ENCODE assay signal across 12 cellular contexts in genomic region chr9:106421772-106422171, GRCh38.
DNase-seq lines count a peak whose midpoint lies in the region; ATAC-seq and TF ChIP-seq lines count a peak whose summit lies in the region.
"Had no signal": no experiment of that assay in that cellular context is flagged by ENCODE, and none has a peak within 500 bp of the region (broad histone marks: within the 10 kb centered on the region; RNA-seq: fewer than 3 reads in every experiment).

No MANE protein-coding gene starts in this region.

- no peak overlapping the region for H3K4me3 ChIP-seq in ovary

- no peak for TF ChIP-seq EP300 in ovary (IDR thresholded peaks at IDR 0.05)

- no peaks in the 10 kb centered on the region for H3K36me3 Mint-ChIP-seq in natural killer cell treated with Interleukin-12 subunit alpha and Interleukin-12 subunit beta and Interleukin-15 and Interleukin-18, amount 100 ng/mL, for 72 hours

- no peaks in the 10 kb centered on the region for H3K36me3 ChIP-seq in ovary

- H3K27me3 Mint-ChIP-seq in natural killer cell treated with Interleukin-12 subunit alpha and Interleukin-12 subunit beta and Interleukin-15 and Interleukin-18, amount 100 ng/mL, for 72 hours, result no peaks in the 10 kb centered on the region
- H3K27me3 Mint-ChIP-seq: activated CD4-positive, alpha-beta T cell treated with anti-CD3 and anti-CD28 coated beads, Interleukin-2, amount 10 ng/mL, durations not matched to agents 7 days and 5 days had no signal

- peak overlapping the region; percentile 71 to 87 for H3K27ac Mint-ChIP-seq in natural killer cell treated with Interleukin-12 subunit alpha and Interleukin-12 subunit beta and Interleukin-15 and Interleukin-18, amount 100 ng/mL, for 72 hours
- H3K27ac Mint-ChIP-seq: activated CD4-positive, alpha-beta T cell treated with anti-CD3 and anti-CD28 coated beads, Interleukin-2, amount 10 ng/mL, durations not matched to agents 7 days and 5 days had no signal

- WGBS in ovary, 3 donors, result 90 to 92% (median 92%) methylated on average over 3 of the region's 3 CpGs

- no peak for TF ChIP-seq POLR2A in ovary (IDR thresholded peaks at IDR 0.05)

- POLR2A ChIA-PET in RWPE1 (lab: Yijun Ruan, JAX; ENCODE audit: low non-redundant PET), result no interaction called here

- H3K9me3 ChIP-seq in ovary, result no peaks in the 10 kb centered on the region

- peak overlapping the region; percentile 72 for H3K4me3 Mint-ChIP-seq in natural killer cell treated with Interleukin-12 subunit alpha and Interleukin-12 subunit beta and Interleukin-15 and Interleukin-18, amount 100 ng/mL, for 72 hours
- H3K4me3 Mint-ChIP-seq: activated CD4-positive, alpha-beta T cell treated with anti-CD3 and anti-CD28 coated beads, Interleukin-2, amount 10 ng/mL, durations not matched to agents 7 days and 5 days had no signal

- H3K4me1 Mint-ChIP-seq in natural killer cell treated with Interleukin-12 subunit alpha and Interleukin-12 subunit beta and Interleukin-15 and Interleukin-18, amount 100 ng/mL, for 72 hours (ENCODE audit: low read depth in 2 of 2), result peaks cover 44 to 47% of the 10 kb centered on the region in 2 donors

- peak; percentile 73 for ATAC-seq in GM18870 (IDR thresholded peaks at IDR 0.05; ENCODE audit: unreplicated experiment)
- ATAC-seq in HG02623 (IDR thresholded peaks at IDR 0.05; ENCODE audit: unreplicated experiment), result peak; percentile 49
- peak; percentile 55 for ATAC-seq in HG03565 (IDR thresholded peaks at IDR 0.05; ENCODE audit: unreplicated experiment)
- peak; percentile 76 to 80 for ATAC-seq in natural killer cell treated with Interleukin-12 subunit alpha and Interleukin-12 subunit beta and Interleukin-15 and Interleukin-18, amount 100 ng/mL, for 72 hours
- ATAC-seq in GM21526 (IDR thresholded peaks at IDR 0.05; ENCODE audit: low FRiP score, unreplicated experiment), result no peak

- DNase-seq in natural killer cell treated with Interleukin-12 subunit alpha and Interleukin-12 subunit beta and Interleukin-15 and Interleukin-18, amount 100 ng/mL, for 72 hours (ENCODE audit: low spot score), result peak; percentile 70
- DNase-seq in ovary (no peak), RWPE1 (ENCODE audit: low spot score) (no peak), EL (no peak)
- DNase-seq: activated CD4-positive, alpha-beta T cell treated with anti-CD3 and anti-CD28 coated beads, Interleukin-2, amount 10 ng/mL, durations not matched to agents 7 days and 5 days; IMR-90; NCI-H2171; stimulated activated CD4-positive, alpha-beta T cell treated with anti-CD3 and anti-CD28 coated beads, Interleukin-12 subunit alpha, Interleukin-12 subunit beta, amount 100 ng/mL, for 4 hours had no signal

- H3K27me3 ChIP-seq in ovary, result no peaks in the 10 kb centered on the region

- H3K27ac ChIP-seq in ovary (no peak overlapping the region), RWPE1 (no peak overlapping the region)

- H3K9me3 Mint-ChIP-seq in natural killer cell treated with Interleukin-12 subunit alpha and Interleukin-12 subunit beta and Interleukin-15 and Interleukin-18, amount 100 ng/mL, for 72 hours, result peaks cover 3% of the 10 kb centered on the region

- intact Hi-C loops in ovary (cut with DNase I), result no loop called here

- no peaks in the 10 kb centered on the region for H3K4me1 ChIP-seq in ovary (ENCODE audit: insufficient read depth)

- no peak for TF ChIP-seq CTCF in ovary (IDR thresholded peaks at IDR 0.05)
- no peak for TF ChIP-seq CTCF in RWPE1 (conservative IDR thresholded peaks at IDR 0.05; ENCODE audit: low read depth)

- CTCF ChIA-PET in RWPE1 (lab: Yijun Ruan, JAX), result no interaction called here
